In the genomic region with DNA sequence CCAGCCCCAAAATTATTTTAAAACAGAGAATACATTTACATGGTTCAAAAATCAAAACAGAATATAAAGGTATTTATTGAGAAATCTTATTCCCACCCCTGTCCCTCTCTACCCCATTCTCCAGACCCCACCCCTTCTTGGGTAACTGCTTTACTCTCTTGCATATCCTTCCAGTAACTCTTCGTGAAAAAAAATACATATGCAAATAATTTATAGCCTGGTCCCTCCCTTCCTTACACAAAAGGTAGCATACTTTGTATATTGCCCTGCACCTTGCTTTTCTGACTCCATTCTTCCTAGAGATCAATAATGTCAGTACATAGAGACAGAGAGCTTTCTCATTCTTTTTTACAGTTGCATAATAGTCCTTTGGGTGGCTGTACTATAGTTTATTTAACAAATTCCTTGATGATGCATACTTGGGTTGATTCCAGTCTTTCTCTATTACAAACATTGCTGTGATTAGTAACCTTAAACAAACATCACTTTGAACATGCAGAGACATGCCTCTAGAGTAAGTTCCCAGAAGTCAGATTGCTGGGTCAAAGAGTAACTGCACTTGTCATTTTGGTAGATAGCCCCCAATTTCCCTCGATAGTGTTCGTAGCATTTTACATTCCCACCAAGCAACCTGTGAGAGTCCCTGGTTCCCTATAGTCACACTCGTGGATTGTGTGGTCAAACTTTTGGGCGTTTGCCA, we compare ENCODE assay signal across 7 cellular contexts. TPM values are rescaled to one million over a fixed set of nuclear protein-coding genes. Genes with fewer than 3 reads are reported as not detected.
DNase-seq lines count a peak whose midpoint lies in the region; ATAC-seq and TF ChIP-seq lines count a peak whose summit lies in the region.

No MANE protein-coding gene starts in this region.

- no peak overlapping the region for H2BK120ac ChIP-seq in neuronal stem cell (ENCODE audit: low read depth, low read length)

- ATAC-seq in HG03442 (IDR thresholded peaks at IDR 0.05; ENCODE audit: unreplicated experiment): no peak

- H3K4me2 ChIP-seq in SK-N-SH (no peak overlapping the region), neuronal stem cell (ENCODE audit: insufficient read depth, low read length, poor library complexity, severe bottlenecking) (no peak overlapping the region)

- POLR2A ChIA-PET in SK-N-SH (lab: Yijun Ruan, JAX): no interaction called here

- 68% methylated on average over 5 of the region's 5 CpGs for WGBS in SK-N-SH (ENCODE audit: low lambda C conversion rate)
- no CpG with 5 or more reads among the region's 5 CpGs for WGBS in neuronal stem cell (ENCODE audit: extremely low coverage in 2 of 2, insufficient read length in 2 of 2, insufficient replicate concordance in 1 of 2), 2 donors

- H3K36me3 ChIP-seq in SK-N-SH (replicated peaks in 1 of 2; ENCODE audit: control insufficient read depth in 1 of 2, insufficient read depth in 2 of 2, low read length in 1 of 2) (peaks cover 35 to 47% of the 10 kb centered on the region in 2 experiments), stomach smooth muscle (ENCODE audit: control insufficient read depth in 2 of 2, insufficient read depth in 2 of 2, low read length in 2 of 2) (peaks cover 63 to 67% of the 10 kb centered on the region in 2 donors), neuronal stem cell (replicated peaks in 1 of 2; ENCODE audit: control insufficient read depth in 2 of 2, insufficient read depth in 2 of 2, low read length in 2 of 2) (peaks cover 1 to 2% of the 10 kb centered on the region in 2 donors)

- CTCF ChIA-PET in SK-N-SH (lab: Yijun Ruan, JAX): interaction anchor here (3.6 to 5.3 kb wide), 4 partner anchors 13 to 110 kb away, joined by 26 to 316 read pairs (median 86); no protein-coding TSS in a partner anchor

- peak; percentile 21 to 33 for DNase-seq in HL-60 (ENCODE audit: low read depth in 1 of 2, low spot score in 1 of 2)
- no peak for DNase-seq in SK-N-SH
- DNase-seq in fibroblast of villous mesenchyme (ENCODE audit: low read depth): peak; percentile 96
- DNase-seq in NCI-H146 (lab: John Stamatoyannopoulos, UW): no peak
- DNase-seq in neuronal stem cell (ENCODE audit: low spot score): no peak

- H2AFZ ChIP-seq in SK-N-SH (ENCODE audit: low read depth): no peak overlapping the region
- H2AFZ ChIP-seq in neuronal stem cell (ENCODE audit: low read length): no peak overlapping the region

- H3K27ac ChIP-seq in HL-60 (replicated peaks) (peak overlapping the region; percentile 37), SK-N-SH (ENCODE audit: low read depth in 2 of 2, low read length in 1 of 2) (peak overlapping the region in 1 of 2 experiments; percentile 81; a peak in 2 of 4 replicates), stomach smooth muscle (ENCODE audit: low read length) (peak overlapping the region; percentile 99), neuronal stem cell (replicated peaks; ENCODE audit: low read length) (no peak overlapping the region)

- H3K9ac ChIP-seq in SK-N-SH (peak overlapping the region; percentile 44; the same call in 1 of the 2 replicates), stomach smooth muscle (ENCODE audit: low read length in 2 of 2) (peak overlapping the region; percentile 36 to 55), neuronal stem cell (ENCODE audit: low read depth, low read length, poor library complexity) (no peak overlapping the region)

- H2BK5ac ChIP-seq in neuronal stem cell (ENCODE audit: low read length): no peak overlapping the region

- H3K27me3 ChIP-seq in HL-60 (ENCODE audit: insufficient read depth, poor library complexity, severe bottlenecking) (no peaks in the 10 kb centered on the region), SK-N-SH (ENCODE audit: insufficient read depth) (no peaks in the 10 kb centered on the region), stomach smooth muscle (ENCODE audit: control insufficient read depth in 1 of 2, insufficient read depth in 2 of 2, low read length in 2 of 2) (no peaks in the 10 kb centered on the region), neuronal stem cell (ENCODE audit: control insufficient read depth in 3 of 3, insufficient read depth in 3 of 3, low read depth in 1 of 3, low read length in 3 of 3) (no peaks in the 10 kb centered on the region)

- H3K9me3 ChIP-seq in SK-N-SH: no peaks in the 10 kb centered on the region
- H3K9me3 ChIP-seq in stomach smooth muscle (ENCODE audit: control insufficient read depth in 2 of 2, low read length in 2 of 2): no peaks in the 10 kb centered on the region
- no peaks in the 10 kb centered on the region for H3K9me3 ChIP-seq in neuronal stem cell (replicated peaks in 1 of 2; ENCODE audit: control insufficient read depth in 2 of 2, insufficient read depth in 1 of 2, low read depth in 1 of 2, low read length in 2 of 2)

- H4K91ac ChIP-seq in neuronal stem cell (ENCODE audit: low read depth, low read length, poor library complexity): no peak overlapping the region

- no peak overlapping the region for H3K4ac ChIP-seq in neuronal stem cell (ENCODE audit: low read length)

- H2BK12ac ChIP-seq in neuronal stem cell (ENCODE audit: low read length): no peak overlapping the region

- H3K23ac ChIP-seq in neuronal stem cell (ENCODE audit: low read depth, low read length, poor library complexity): no peak overlapping the region

- H3K4me3 ChIP-seq in HL-60 (replicated peaks; ENCODE audit: insufficient read depth, low read length) (no peak overlapping the region), SK-N-SH (ENCODE audit: low read depth in 2 of 2, low read length in 1 of 2) (no peak overlapping the region), fibroblast of villous mesenchyme (ENCODE audit: low read depth, low read length) (no peak overlapping the region), stomach smooth muscle (ENCODE audit: low read length in 2 of 2) (peak overlapping the region in 1 of 2 donors; percentile 35), neuronal stem cell (ENCODE audit: low read length in 2 of 2) (no peak overlapping the region)

- H4K8ac ChIP-seq in neuronal stem cell (ENCODE audit: low read depth, low read length): no peak overlapping the region

- H2AK5ac ChIP-seq in neuronal stem cell (ENCODE audit: low read depth, low read length): no peak overlapping the region

- no peak for TF ChIP-seq EP300 in SK-N-SH (IDR thresholded peaks at IDR 0.05; ENCODE audit: borderline replicate concordance in 1 of 2, low read depth in 1 of 2, low read length in 1 of 2)

- H3K4me1 ChIP-seq in SK-N-SH (ENCODE audit: control insufficient read depth in 1 of 2, insufficient read depth in 2 of 2, low read depth in 1 of 2, low read length in 1 of 2) (peaks cover 0 to 5% of the 10 kb centered on the region in 2 experiments; a peak in 2 of 4 replicates), stomach smooth muscle (ENCODE audit: control insufficient read depth, insufficient read depth, low read length) (peaks cover 72% of the 10 kb centered on the region), neuronal stem cell (ENCODE audit: control insufficient read depth in 2 of 2, insufficient read depth in 1 of 2, low read depth in 1 of 2, low read length in 2 of 2) (peaks cover 11 to 12% of the 10 kb centered on the region in 2 donors)

- H4K20me1 ChIP-seq in SK-N-SH (ENCODE audit: insufficient read depth): no peaks in the 10 kb centered on the region

- H3K14ac ChIP-seq in neuronal stem cell (ENCODE audit: low read length): no peak overlapping the region

- H3K79me2 ChIP-seq in SK-N-SH (ENCODE audit: insufficient read depth): no peaks in the 10 kb centered on the region; the same call in 1 of the 2 replicates

- no peak overlapping the region for H3K18ac ChIP-seq in neuronal stem cell (ENCODE audit: low read length)

- no peak for TF ChIP-seq CTCF in HL-60 (IDR thresholded peaks at IDR 0.05; ENCODE audit: insufficient read depth, low read length)
- TF ChIP-seq CTCF in SK-N-SH (IDR thresholded peaks at IDR 0.05): no peak
- no peak for TF ChIP-seq CTCF in fibroblast of villous mesenchyme (IDR thresholded peaks at IDR 0.05; ENCODE audit: insufficient read depth, low read depth, low read length)

- TF ChIP-seq RAD21 in SK-N-SH (IDR thresholded peaks at IDR 0.05; ENCODE audit: low read length): no peak

- H3F3A ChIP-seq in SK-N-SH (replicated peaks; ENCODE audit: insufficient read depth): peaks cover 10% of the 10 kb centered on the region

- H3K9me2 ChIP-seq in SK-N-SH: no peaks in the 10 kb centered on the region

- no peak overlapping the region for H2BK15ac ChIP-seq in neuronal stem cell (ENCODE audit: low read length)

- H3K79me1 ChIP-seq in neuronal stem cell (ENCODE audit: low read depth, low read length): no peaks in the 10 kb centered on the region

TF ChIP-seq in SK-N-SH, 30 proteins besides CTCF, POLR2A, EP300 and RAD21 (continues in another document):
- no peak for TF ChIP-seq ELF1 (IDR thresholded peaks at IDR 0.05)
- TF ChIP-seq TEAD4 (IDR thresholded peaks at IDR 0.05; ENCODE audit: borderline replicate concordance, insufficient read depth): 0 out of 2 replicates have a peak, but pooled peaks have one; percentile 40
- TF ChIP-seq, protein P1, sequence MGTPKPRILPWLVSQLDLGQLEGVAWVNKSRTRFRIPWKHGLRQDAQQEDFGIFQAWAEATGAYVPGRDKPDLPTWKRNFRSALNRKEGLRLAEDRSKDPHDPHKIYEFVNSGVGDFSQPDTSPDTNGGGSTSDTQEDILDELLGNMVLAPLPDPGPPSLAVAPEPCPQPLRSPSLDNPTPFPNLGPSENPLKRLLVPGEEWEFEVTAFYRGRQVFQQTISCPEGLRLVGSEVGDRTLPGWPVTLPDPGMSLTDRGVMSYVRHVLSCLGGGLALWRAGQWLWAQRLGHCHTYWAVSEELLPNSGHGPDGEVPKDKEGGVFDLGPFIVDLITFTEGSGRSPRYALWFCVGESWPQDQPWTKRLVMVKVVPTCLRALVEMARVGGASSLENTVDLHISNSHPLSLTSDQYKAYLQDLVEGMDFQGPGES (IDR thresholded peaks at IDR 0.05; ENCODE audit: low read depth, low read length): no peak
- TF ChIP-seq RFX5 (IDR thresholded peaks at IDR 0.05; ENCODE audit: low read length): no peak
- no peak for TF ChIP-seq NRF1 (IDR thresholded peaks at IDR 0.05; ENCODE audit: low read depth, low read length)
- TF ChIP-seq FOXM1 (IDR thresholded peaks at IDR 0.05; ENCODE audit: low read depth): no peak
- peak; percentile 62; the same call in 1 of the 2 replicates for TF ChIP-seq NFIC (IDR thresholded peaks at IDR 0.05; ENCODE audit: borderline replicate concordance)
- no peak for TF ChIP-seq SIN3A (IDR thresholded peaks at IDR 0.05; ENCODE audit: borderline replicate concordance, low read depth, low read length)

RNA-seq across cellular contexts. Expression of a gene that starts 47.9 kb away (rescaled TPM):
- 40.5 and 49.7 TPM in 2 replicates for polyA plus RNA-seq in SK-N-SH (2012; rRNA removed)
- polyA plus RNA-seq in SK-N-SH (2012; cell fraction: cytosol; rRNA removed): 55.2 and 55.7 TPM in 2 replicates
- 11.9 and 21.8 TPM in 2 replicates for polyA plus RNA-seq in SK-N-SH (2012; cell fraction: nucleus; rRNA removed)
- total RNA-seq in fibroblast of villous mesenchyme: 118 and 168 TPM in 2 replicates
- 29.9 TPM for polyA plus RNA-seq in neuronal stem cell (2013, experiment 1 of 2)
- polyA plus RNA-seq in neuronal stem cell (2013, experiment 2 of 2): 33.0 TPM

RNA-seq across cellular contexts. Expression of a gene that starts 54.2 kb away (rescaled TPM):
- polyA plus RNA-seq in SK-N-SH (2012; rRNA removed): 168 and 172 TPM in 2 replicates
- 82.7 and 123 TPM in 2 replicates for polyA plus RNA-seq in SK-N-SH (2012; cell fraction: cytosol; rRNA removed)
- 205 and 218 TPM in 2 replicates for polyA plus RNA-seq in SK-N-SH (2012; cell fraction: nucleus; rRNA removed)
- 254 and 283 TPM in 2 replicates for total RNA-seq in fibroblast of villous mesenchyme
- polyA plus RNA-seq in neuronal stem cell (2013, experiment 1 of 2): 29.4 TPM
- 28.1 TPM for polyA plus RNA-seq in neuronal stem cell (2013, experiment 2 of 2)

Comparison
In these comparisons a context has a peak if more than half of its experiments do, and no peak if none do; other contexts are left out.
1. DNase-seq: peak in HL-60 (2 of 2) and fibroblast of villous mesenchyme (single experiment); none in SK-N-SH (single experiment), NCI-H146 (single experiment) and neuronal stem cell (single experiment).